Comparison of ENCODE assay signal across 2 cellular contexts in the genomic region with DNA sequence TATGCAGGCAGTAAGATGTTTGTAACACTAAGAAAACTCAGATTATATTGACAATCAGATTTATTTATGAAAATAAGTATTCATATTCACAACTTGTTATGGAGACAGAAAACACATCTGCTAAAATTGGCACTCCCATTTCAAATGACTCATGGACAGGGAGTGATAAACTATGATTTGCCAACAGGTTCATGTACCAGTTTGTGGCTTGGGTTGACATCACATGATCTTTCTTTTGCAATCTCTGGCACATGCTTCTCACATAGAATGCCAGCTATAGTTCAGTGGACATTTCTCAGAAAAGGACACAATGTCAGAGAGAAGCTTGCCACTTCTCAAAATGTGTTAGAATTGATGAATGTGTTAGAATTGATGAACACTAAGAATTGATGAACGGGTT.
TF ChIP-seq lines count a peak whose summit lies in the region.

No MANE protein-coding gene starts in this region.

TF ChIP-seq in IMR-90, 13 proteins besides CTCF, POLR2A, EP300 and RAD21:
- TF ChIP-seq, protein P1, sequence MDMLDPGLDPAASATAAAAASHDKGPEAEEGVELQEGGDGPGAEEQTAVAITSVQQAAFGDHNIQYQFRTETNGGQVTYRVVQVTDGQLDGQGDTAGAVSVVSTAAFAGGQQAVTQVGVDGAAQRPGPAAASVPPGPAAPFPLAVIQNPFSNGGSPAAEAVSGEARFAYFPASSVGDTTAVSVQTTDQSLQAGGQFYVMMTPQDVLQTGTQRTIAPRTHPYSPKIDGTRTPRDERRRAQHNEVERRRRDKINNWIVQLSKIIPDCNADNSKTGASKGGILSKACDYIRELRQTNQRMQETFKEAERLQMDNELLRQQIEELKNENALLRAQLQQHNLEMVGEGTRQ (IDR thresholded peaks at IDR 0.05; ENCODE audit: low read depth, low read length) = peak; percentile 20; the same call in 1 of the 2 replicates
- TF ChIP-seq RFX5 (IDR thresholded peaks at IDR 0.05; ENCODE audit: low read depth, low read length) = no peak

TF ChIP-seq in K562, 482 proteins besides CTCF, POLR2A, EP300 and RAD21 (continued from another document):
- TF ChIP-seq, protein P2, sequence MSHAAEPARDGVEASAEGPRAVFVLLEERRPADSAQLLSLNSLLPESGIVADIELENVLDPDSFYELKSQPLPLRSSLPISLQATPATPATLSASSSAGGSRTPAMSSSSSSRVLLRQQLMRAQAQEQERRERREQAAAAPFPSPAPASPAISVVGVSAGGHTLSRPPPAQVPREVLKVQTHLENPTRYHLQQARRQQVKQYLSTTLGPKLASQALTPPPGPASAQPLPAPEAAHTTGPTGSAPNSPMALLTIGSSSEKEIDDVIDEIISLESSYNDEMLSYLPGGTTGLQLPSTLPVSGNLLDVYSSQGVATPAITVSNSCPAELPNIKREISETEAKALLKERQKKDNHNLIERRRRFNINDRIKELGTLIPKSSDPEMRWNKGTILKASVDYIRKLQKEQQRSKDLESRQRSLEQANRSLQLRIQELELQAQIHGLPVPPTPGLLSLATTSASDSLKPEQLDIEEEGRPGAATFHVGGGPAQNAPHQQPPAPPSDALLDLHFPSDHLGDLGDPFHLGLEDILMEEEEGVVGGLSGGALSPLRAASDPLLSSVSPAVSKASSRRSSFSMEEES (CRISPR knock-in tag; IDR thresholded peaks at IDR 0.05) = peak; percentile 5; the same call in 1 of the 2 replicates
- TF ChIP-seq GATAD2B (IDR thresholded peaks at IDR 0.05; ENCODE audit: borderline replicate concordance) (no peak), ZNF3 (CRISPR knock-in tag; IDR thresholded peaks at IDR 0.05) (no peak)
